ENCODE assay signal across 11 cellular contexts in the genomic region with DNA sequence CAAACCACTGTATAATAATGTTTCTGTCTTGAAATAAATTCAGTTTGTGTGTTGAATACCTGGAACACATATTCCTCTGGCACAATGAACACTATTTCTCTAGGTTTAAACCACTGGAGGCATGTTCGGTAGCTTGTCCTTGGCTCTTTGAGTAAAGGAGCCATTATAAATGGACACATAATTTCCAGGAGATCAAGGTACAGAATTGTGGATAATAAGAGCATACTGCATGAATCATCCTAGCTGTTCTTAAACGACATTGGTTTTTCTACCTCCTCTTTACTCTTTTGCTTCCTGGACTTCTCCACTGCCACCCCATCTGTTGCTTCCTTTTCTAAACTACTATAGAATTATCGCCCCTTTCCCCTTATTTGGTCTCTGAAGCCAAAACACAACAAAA. TPM values are rescaled to one million over a fixed set of nuclear protein-coding genes. Genes with fewer than 3 reads are reported as not detected.
DNase-seq lines count a peak whose midpoint lies in the region; ATAC-seq, FAIRE-seq and TF ChIP-seq lines count a peak whose summit lies in the region.
"Had no signal": no experiment of that assay in that cellular context is flagged by ENCODE, and none has a peak within 500 bp of the region (broad histone marks: within the 10 kb centered on the region; RNA-seq: fewer than 3 reads in every experiment).

No MANE protein-coding gene starts in this region.

- peak overlapping the region in 1 of 2 experiments; percentile 94; a peak in 3 of 4 replicates for H3K9ac ChIP-seq in K562 (ENCODE audit: insufficient read depth in 1 of 2, low read depth in 2 of 2, low read length in 2 of 2)

- no peak overlapping the region for H3K27ac ChIP-seq in AG04450 (ENCODE audit: low read depth, low read length)
- H3K27ac ChIP-seq in K562 (ENCODE audit: extremely low read depth, low read depth, low read length), result peak overlapping the region; percentile 89; the same call in 2 of the 3 replicates
- no peak overlapping the region for H3K27ac ChIP-seq in mesodermal cell (ENCODE audit: low read depth, low read length, severe bottlenecking)

- H3K36me3 ChIP-seq in K562 (ENCODE audit: control insufficient read depth, insufficient read depth, low read length) (peaks cover 1% of the 10 kb centered on the region; the same call in 1 of the 3 replicates), mesodermal cell (ENCODE audit: control insufficient read depth, insufficient read depth, low read length) (peaks cover 2% of the 10 kb centered on the region)

- no peaks in the 10 kb centered on the region for H3K9me1 ChIP-seq in K562 (ENCODE audit: control insufficient read depth, insufficient read depth, low read length)

- CTCF ChIA-PET in AG04450 (lab: Charles Lee) (interaction anchor here (0.7 to 3.2 kb wide), 4 partner anchors 20 to 759 kb away, joined by 3 to 24 read pairs (median 3); no protein-coding TSS in a partner anchor), K562 (lab: Yijun Ruan, JAX; ENCODE audit: low intra/inter-chr PET ratio) (no interaction called here)

- ATAC-seq in K562 (no peak), HG03354 (IDR thresholded peaks at IDR 0.05; ENCODE audit: poor library complexity, severe bottlenecking, unreplicated experiment) (no peak), GM21447 (IDR thresholded peaks at IDR 0.05; ENCODE audit: unreplicated experiment) (no peak)
- ATAC-seq: T-cell had no signal

- H3K4me1 ChIP-seq in K562 (replicated peaks in 1 of 2; ENCODE audit: control insufficient read depth in 2 of 2, insufficient read depth in 2 of 2, low read length in 2 of 2) (peaks cover 0 to 8% of the 10 kb centered on the region in 2 experiments; a peak in 2 of 5 replicates), mesodermal cell (ENCODE audit: control insufficient read depth, insufficient read depth, low read length, poor library complexity, severe bottlenecking) (peaks cover 5% of the 10 kb centered on the region)

- FAIRE-seq in K562 (lab: Jason Lieb, UNC), result no peak

- peaks cover 54% of the 10 kb centered on the region for H3K79me2 ChIP-seq in K562 (ENCODE audit: control insufficient read depth, insufficient read depth, low read length)

- H2AFZ ChIP-seq in K562 (ENCODE audit: low read depth, low read length), result no peak overlapping the region

- peak overlapping the region; percentile 93 for H3K4me2 ChIP-seq in K562 (ENCODE audit: insufficient read depth, low read length)

- POLR2A ChIA-PET in AG04450 (lab: Yijun Ruan, JAX), result no interaction called here
- POLR2A ChIA-PET in K562 (lab: Yijun Ruan, JAX), result interaction anchor here (1.4 kb wide), 1 partner anchor 9 kb away, joined by 3 read pairs; no protein-coding TSS in a partner anchor

- no peak for DNase-seq in AG04450 (ENCODE audit: low read depth, low spot score)
- peak; percentile 7 for DNase-seq in HT-29 (ENCODE audit: low spot score)
- DNase-seq in K562 (ENCODE audit: extremely low read depth in 1 of 4, low spot score in 3 of 4), result no peak
- no peak for DNase-seq in LoVo (ENCODE audit: low spot score)
- DNase-seq in activated CD4-positive, CD25-positive, alpha-beta regulatory T cell treated with anti-CD3 and anti-CD28 coated beads, Interleukin-2, amount 50 U/mL, for 72 hours, result no peak
- DNase-seq: activated effector memory CD4-positive, alpha-beta T cell treated with Interleukin-2 at 50 U/mL for 16 hours; NCI-H2081 treated with DMSO at 0.1 percent for 48 hours; T-cell had no signal

- TF ChIP-seq CTCF in AG04450 (IDR thresholded peaks at IDR 0.05; ENCODE audit: low read depth, low read length) (no peak), K562 (IDR thresholded peaks at IDR 0.05 in 2 of 3, conservative IDR thresholded peaks at IDR 0.05 in 1 of 3; ENCODE audit: insufficient read depth in 2 of 3, low read depth in 1 of 3, low read length in 3 of 3) (no peak)

- no peak for TF ChIP-seq POLR2A in K562 (conservative IDR thresholded peaks at IDR 0.05)

- no TSS peak for BruUV-seq in K562 (replicated peaks; lab: Mats Ljungman, UMichigan)

- intact Hi-C loops in K562 (cut with micrococcal nuclease), result loop anchor here (5.0 to 10.0 kb wide), 2 partner anchors 166 to 344 kb away; no protein-coding TSS in a partner anchor

- H4K20me1 ChIP-seq in K562 (replicated peaks; ENCODE audit: control insufficient read depth, insufficient read depth, low read length), result no peaks in the 10 kb centered on the region; the same call in 1 of the 2 replicates

- TF ChIP-seq RAD21 in K562 (CRISPR knock-in tag; conservative IDR thresholded peaks at IDR 0.05 in 1 of 2, IDR thresholded peaks at IDR 0.05 in 1 of 2), result no peak

- WGBS in K562 (ENCODE audit: insufficient coverage, low coverage, missing lambda C conversion rate), result 0% methylated on average over 3 of the region's 3 CpGs
- WGBS in mesodermal cell (ENCODE audit: insufficient coverage in 2 of 2), 2 experiments, result 73 to 100% methylated on average over 1 to 3 of the region's 3 CpGs

- H3K9me3 ChIP-seq in AG04450 (ENCODE audit: control insufficient read depth, insufficient read depth, low read length), result no peaks in the 10 kb centered on the region
- no peaks in the 10 kb centered on the region for H3K9me3 ChIP-seq in K562 (replicated peaks; ENCODE audit: control insufficient read depth, insufficient read depth, low read depth, low read length)
- no peaks in the 10 kb centered on the region for H3K9me3 ChIP-seq in mesodermal cell (ENCODE audit: control insufficient read depth, low read length)

- in situ Hi-C loops in K562 (cut with MboI), result loop anchor here (25.0 kb wide), 1 partner anchor 304 kb away; no protein-coding TSS in a partner anchor

- TF ChIP-seq EP300 in K562 (IDR thresholded peaks at IDR 0.05; ENCODE audit: low read length), result no peak

- peaks cover 5% of the 10 kb centered on the region for H3K27me3 ChIP-seq in AG04450 (ENCODE audit: control insufficient read depth, insufficient read depth, low read length)
- no peaks in the 10 kb centered on the region for H3K27me3 ChIP-seq in K562 (ENCODE audit: control insufficient read depth in 2 of 2, insufficient read depth in 2 of 2, low read length in 2 of 2)

- H3K4me3 ChIP-seq in AG04450 (ENCODE audit: low read depth, low read length) (peak overlapping the region; percentile 97), K562 (peak overlapping the region; percentile 87), mesodermal cell (ENCODE audit: extremely low read depth, insufficient read depth, low read length, poor library complexity, severe bottlenecking) (peak overlapping the region; percentile 83)

TF ChIP-seq in K562, 482 proteins besides CTCF, POLR2A, EP300 and RAD21:
- TF ChIP-seq ZNF347 (CRISPR knock-in tag; IDR thresholded peaks at IDR 0.05; ENCODE audit: low read depth) (no peak), ZNF175 (CRISPR knock-in tag; IDR thresholded peaks at IDR 0.05; ENCODE audit: low read depth) (no peak), RBM15 (IDR thresholded peaks at IDR 0.05; ENCODE audit: insufficient read depth, low read length) (no peak), HNRNPUL1 (IDR thresholded peaks at IDR 0.05; ENCODE audit: low read length) (no peak)
- TF ChIP-seq, protein P1, sequence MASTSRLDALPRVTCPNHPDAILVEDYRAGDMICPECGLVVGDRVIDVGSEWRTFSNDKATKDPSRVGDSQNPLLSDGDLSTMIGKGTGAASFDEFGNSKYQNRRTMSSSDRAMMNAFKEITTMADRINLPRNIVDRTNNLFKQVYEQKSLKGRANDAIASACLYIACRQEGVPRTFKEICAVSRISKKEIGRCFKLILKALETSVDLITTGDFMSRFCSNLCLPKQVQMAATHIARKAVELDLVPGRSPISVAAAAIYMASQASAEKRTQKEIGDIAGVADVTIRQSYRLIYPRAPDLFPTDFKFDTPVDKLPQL (IDR thresholded peaks at IDR 0.05; ENCODE audit: extremely low read depth, insufficient read length), result no peak
- TF ChIP-seq, protein P2, sequence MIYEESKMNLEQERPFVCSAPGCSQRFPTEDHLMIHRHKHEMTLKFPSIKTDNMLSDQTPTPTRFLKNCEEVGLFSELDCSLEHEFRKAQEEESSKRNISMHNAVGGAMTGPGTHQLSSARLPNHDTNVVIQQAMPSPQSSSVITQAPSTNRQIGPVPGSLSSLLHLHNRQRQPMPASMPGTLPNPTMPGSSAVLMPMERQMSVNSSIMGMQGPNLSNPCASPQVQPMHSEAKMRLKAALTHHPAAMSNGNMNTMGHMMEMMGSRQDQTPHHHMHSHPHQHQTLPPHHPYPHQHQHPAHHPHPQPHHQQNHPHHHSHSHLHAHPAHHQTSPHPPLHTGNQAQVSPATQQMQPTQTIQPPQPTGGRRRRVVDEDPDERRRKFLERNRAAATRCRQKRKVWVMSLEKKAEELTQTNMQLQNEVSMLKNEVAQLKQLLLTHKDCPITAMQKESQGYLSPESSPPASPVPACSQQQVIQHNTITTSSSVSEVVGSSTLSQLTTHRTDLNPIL (CRISPR knock-in tag; IDR thresholded peaks at IDR 0.05), result no peak

RNA-seq across cellular contexts. Expression of a gene that starts 1.2 kb away (rescaled TPM):
- polyA plus RNA-seq in AG04450 (2011; rRNA removed), result 6.7 and 10.6 TPM in 2 replicates
- polyA minus RNA-seq in AG04450 (2011; rRNA and poly(A)+ RNA removed), result 2.0 and 2.2 TPM in 2 replicates
- 12.8 and 21.0 TPM in 2 replicates for total RNA-seq in HT-29 (2014; rRNA removed; shearing (Covaris generic))
- total RNA-seq in K562 (2011; cell fraction: chromatin; rRNA removed; ENCODE audit: low replicate concordance), result 8.1 and 16.3 TPM in 2 replicates
- total RNA-seq in K562 (2011; cell fraction: nucleolus; rRNA removed), result 6.2 and 7.0 TPM in 2 replicates
- 8.9 and 9.7 TPM in 2 replicates for total RNA-seq in K562 (2011; cell fraction: nucleoplasm; rRNA removed)
- 41.6 and 48.7 TPM in 2 replicates for total RNA-seq in K562 (2014; rRNA removed)
- total RNA-seq in K562 (2014; rRNA removed; fragmentation: Illumina TruSeq; extraction: Trizol), result 82.8 and 92.0 TPM in 2 replicates
- 66.1 and 73.4 TPM in 2 replicates for total RNA-seq in K562 (2015; rRNA removed; fragmentation: Illumina TruSeq; extraction: Trizol)
- total RNA-seq in K562 (2021), result 104 and 105 TPM in 2 replicates
- 40.1 and 66.5 TPM in 2 replicates for polyA plus RNA-seq in K562 (2011; rRNA removed)
- polyA plus RNA-seq in K562 (2011; cell fraction: cytosol; rRNA removed), result 20.1 and 24.1 TPM in 2 replicates
- polyA plus RNA-seq in K562 (2011; cell fraction: nucleus; rRNA removed), result 6.7 and 13.6 TPM in 2 replicates
- 57.6 and 108 TPM in 2 replicates for polyA plus RNA-seq in K562 (2012)
- polyA plus RNA-seq in K562 (2014; fragmentation: Illumina TruSeq; extraction: Trizol), result 60.0 and 66.4 TPM in 2 replicates
- 100 to 1,000 TPM; 240 to 285 TPM for polyA plus RNA-seq in K562 (2014; fragmentation: Nextera tagmentation; extraction: Ambion mirVana)
- polyA plus RNA-seq in K562 (2014; rRNA removed), result 67.1 and 94.2 TPM in 2 replicates
- 35.3 and 38.7 TPM in 2 replicates for polyA minus RNA-seq in K562 (2011; rRNA and poly(A)+ RNA removed)
- polyA minus RNA-seq in K562 (2011; cell fraction: cytosol; rRNA and poly(A)+ RNA removed), result 10.1 and 10.3 TPM in 2 replicates
- 14.5 and 28.1 TPM in 2 replicates for polyA minus RNA-seq in K562 (2011; cell fraction: nucleus; rRNA and poly(A)+ RNA removed)
- polyA plus RNA-seq in mesodermal cell (2013, experiment 1 of 2), result 49.4 TPM
- 56.9 TPM for polyA plus RNA-seq in mesodermal cell (2013, experiment 2 of 2)
